2 cellular contexts compared by ENCODE assay signal in genomic region chr1:204424621-204425020, GRCh38.
TF ChIP-seq lines count a peak whose summit lies in the region.

No MANE protein-coding gene starts in this region.

TF ChIP-seq in IMR-90, 13 proteins besides CTCF, POLR2A, EP300 and RAD21:
- TF ChIP-seq MXI1 (IDR thresholded peaks at IDR 0.05; ENCODE audit: borderline replicate concordance, low read depth, low read length), result no peak
- no peak for TF ChIP-seq ELK1 (IDR thresholded peaks at IDR 0.05; ENCODE audit: borderline replicate concordance, low read depth, low read length)
- no peak for TF ChIP-seq MAZ (IDR thresholded peaks at IDR 0.05; ENCODE audit: borderline replicate concordance, low read depth, low read length)
- no peak for TF ChIP-seq MAFK (IDR thresholded peaks at IDR 0.05; ENCODE audit: low read depth, low read length)
- TF ChIP-seq FOS (IDR thresholded peaks at IDR 0.05; ENCODE audit: low read depth, low read length), result no peak
- no peak for TF ChIP-seq CEBPB (IDR thresholded peaks at IDR 0.05; ENCODE audit: low read depth, low read length)
- TF ChIP-seq RFX5 (IDR thresholded peaks at IDR 0.05; ENCODE audit: low read depth, low read length), result no peak
- TF ChIP-seq SMC3 (IDR thresholded peaks at IDR 0.05; ENCODE audit: low read depth, low read length), result no peak
- TF ChIP-seq BHLHE40 (IDR thresholded peaks at IDR 0.05; ENCODE audit: low read depth, low read length), result no peak
- TF ChIP-seq RCOR1 (IDR thresholded peaks at IDR 0.05; ENCODE audit: insufficient replicate concordance, low read length), result no peak
- TF ChIP-seq USF2 (IDR thresholded peaks at IDR 0.05; ENCODE audit: low read depth, low read length), result no peak
- no peak for TF ChIP-seq NFE2L2 (IDR thresholded peaks at IDR 0.05; ENCODE audit: low read depth, low read length)

TF ChIP-seq in H1, 55 proteins besides CTCF, POLR2A, EP300 and RAD21:
- TF ChIP-seq SIN3A (conservative IDR thresholded peaks at IDR 0.05 in 1 of 2, IDR thresholded peaks at IDR 0.05 in 1 of 2; ENCODE audit: low read depth in 1 of 2, low read length in 2 of 2) (no peak), BACH1 (IDR thresholded peaks at IDR 0.05; ENCODE audit: low read length) (no peak), ATF3 (IDR thresholded peaks at IDR 0.05; ENCODE audit: insufficient read depth, low read depth, low read length) (no peak), JUN (IDR thresholded peaks at IDR 0.05; ENCODE audit: low read depth, low read length) (no peak), MAFK (IDR thresholded peaks at IDR 0.05; ENCODE audit: low read depth, low read length) (no peak), EGR1 (IDR thresholded peaks at IDR 0.05; ENCODE audit: borderline replicate concordance, low read depth, low read length) (no peak), CREB1 (IDR thresholded peaks at IDR 0.05) (no peak), ATF2 (IDR thresholded peaks at IDR 0.05; ENCODE audit: low read length) (no peak), TCF12 (IDR thresholded peaks at IDR 0.05; ENCODE audit: low read depth, low read length) (no peak), RNF2 (IDR thresholded peaks at IDR 0.05; ENCODE audit: borderline replicate concordance, low read depth, low read length, missing control alignments, poor library complexity, severe bottlenecking) (no peak), USF2 (IDR thresholded peaks at IDR 0.05; ENCODE audit: low read length) (no peak), CHD1 (IDR thresholded peaks at IDR 0.05; ENCODE audit: low read depth, low read length) (no peak), MAX (IDR thresholded peaks at IDR 0.05) (no peak), RBBP5 (IDR thresholded peaks at IDR 0.05; ENCODE audit: borderline replicate concordance, low read depth, low read length) (no peak), ASH2L (IDR thresholded peaks at IDR 0.05; ENCODE audit: low read length) (no peak), CHD2 (IDR thresholded peaks at IDR 0.05; ENCODE audit: low read length) (no peak), POU5F1 (IDR thresholded peaks at IDR 0.05; ENCODE audit: low read depth, low read length) (no peak), GTF2F1 (IDR thresholded peaks at IDR 0.05; ENCODE audit: borderline replicate concordance, low read depth, low read length) (no peak), CBX8 (IDR thresholded peaks at IDR 0.05; ENCODE audit: borderline replicate concordance, low read depth, low read length) (no peak), TAF1 (IDR thresholded peaks at IDR 0.05; ENCODE audit: low read depth, low read length) (no peak)
TF ChIP-seq in H1: peak in this region for 0.
